In the genomic region with DNA sequence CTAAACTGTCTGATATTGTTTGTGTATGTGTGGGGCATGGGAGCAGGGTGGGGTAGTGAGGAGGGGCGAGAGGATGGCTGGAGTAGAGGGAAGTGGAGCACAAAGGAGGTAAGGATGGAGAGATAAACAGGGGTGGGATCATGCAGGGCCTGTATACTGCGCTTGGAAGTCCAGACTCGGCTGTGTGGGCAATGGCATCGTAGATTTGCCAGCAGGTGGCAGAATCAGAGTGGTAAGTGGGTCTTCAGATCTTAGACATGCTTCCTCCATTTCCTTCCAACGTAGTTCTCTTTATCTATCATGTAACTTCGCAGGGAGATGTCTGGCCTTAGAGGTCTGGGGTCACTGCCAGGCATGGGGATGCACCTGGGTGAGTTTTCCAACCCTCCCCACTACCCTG, we compare ENCODE assay signal across 8 cellular contexts.
A peak's percentile ranks its signal among the peaks of the same experiment; 100 is the strongest.
DNase-seq lines count a peak whose midpoint lies in the region; FAIRE-seq and TF ChIP-seq lines count a peak whose summit lies in the region.

No MANE protein-coding gene starts in this region.

- no peaks in the 10 kb centered on the region for H3K4me1 ChIP-seq in small intestine (ENCODE audit: control insufficient read depth in 2 of 2, insufficient read depth in 1 of 2, low read depth in 1 of 2, low read length in 1 of 2)

- H3K4me1 Mint-ChIP-seq in HFFc6 (ENCODE audit: low read depth): no peaks in the 10 kb centered on the region

- H3K4me3 Mint-ChIP-seq in HFFc6: no peak overlapping the region

- H3K27ac ChIP-seq in small intestine (ENCODE audit: low read depth in 1 of 2, low read length in 1 of 2): no peak overlapping the region

- TF ChIP-seq CTCF in HFFc6 (IDR thresholded peaks at IDR 0.05) (peak; percentile 76), fibroblast of pulmonary artery (IDR thresholded peaks at IDR 0.05; ENCODE audit: low read length, missing control alignments) (peak; percentile 47)

- H3K36me3 Mint-ChIP-seq in HFFc6 (ENCODE audit: low read depth): no peaks in the 10 kb centered on the region

- no peak for FAIRE-seq in small intestine (lab: Jason Lieb, UNC)

- no peaks in the 10 kb centered on the region for H3K36me3 ChIP-seq in small intestine (ENCODE audit: control insufficient read depth in 2 of 2, insufficient read depth in 2 of 2, low read length in 2 of 2)

- H3K9me3 Mint-ChIP-seq in HFFc6: no peaks in the 10 kb centered on the region

- peaks cover 19% of the 10 kb centered on the region for H3K27me3 Mint-ChIP-seq in HFFc6 (ENCODE audit: insufficient read depth)

- H3K27me3 ChIP-seq in small intestine (ENCODE audit: control insufficient read depth in 2 of 2, insufficient read depth in 2 of 2, low read length in 2 of 2): no peaks in the 10 kb centered on the region

- 17 to 39% (median 22%) methylated on average over 6 of the region's 6 CpGs for WGBS in small intestine, 3 donors

- DNase-seq in CD1c-positive myeloid dendritic cell (ENCODE audit: extremely low spot score): peak; percentile 17
- DNase-seq in HFFc6: peak; percentile 43
- DNase-seq in RPMI7951 (ENCODE audit: low read depth): peak; percentile 45
- DNase-seq in fibroblast of pulmonary artery (ENCODE audit: low read depth): peak; percentile 57
- peak; percentile 38 for DNase-seq in small intestine
- DNase-seq in occipital lobe (lab: John Stamatoyannopoulos, UW): no peak
- no peak for DNase-seq in HuH-7.5 (ENCODE audit: low spot score)
- no peak for DNase-seq in amniotic stem cell (lab: John Stamatoyannopoulos, UW)

- H3K9me3 ChIP-seq in small intestine (ENCODE audit: control insufficient read depth, low read depth): no peaks in the 10 kb centered on the region

- H3K4me3 ChIP-seq in fibroblast of pulmonary artery (replicated peaks; ENCODE audit: low read depth, low read length) (no peak overlapping the region), small intestine (ENCODE audit: low read depth in 1 of 2, low read length in 2 of 2) (no peak overlapping the region)

- no peak overlapping the region for H3K27ac Mint-ChIP-seq in HFFc6

Comparison
In these comparisons a context has a peak if more than half of its experiments do, and no peak if none do; other contexts are left out.
1. DNase-seq: peak in CD1c-positive myeloid dendritic cell (single experiment), HFFc6 (single experiment), RPMI7951 (single experiment), fibroblast of pulmonary artery (single experiment) and small intestine (single experiment); none in occipital lobe (single experiment), HuH-7.5 (single experiment) and amniotic stem cell (single experiment).